In genomic region chr14:104935955-104936354, GRCh38 we compare ENCODE assay signal across 14 cellular contexts. TPM values are rescaled to one million over a fixed set of nuclear protein-coding genes. Genes with fewer than 3 reads are reported as not detected.
"Had no signal": no experiment of that assay in that cellular context is flagged by ENCODE, and none has a peak within 500 bp of the region (broad histone marks: within the 10 kb centered on the region; RNA-seq: fewer than 3 reads in every experiment).

No MANE protein-coding gene starts in this region.

- H3K27ac ChIP-seq: esophagus muscularis mucosa, foreskin keratinocyte, heart left ventricle, upper lobe of left lung had no signal

- H3K27ac Mint-ChIP-seq: memory B cell, nephron progenitor cell had no signal

- H3K36me3 Mint-ChIP-seq: memory B cell had no signal

- DNase-seq: activated naive CD4-positive, alpha-beta T cell treated with Interleukin-2 at 50 U/mL for 16 hours; activated T-cell treated with anti-CD3 and anti-CD28 coated beads, Interleukin-2, amount 50 U/mL, for 48 hours; nephron progenitor cell; stimulated activated CD4-positive, alpha-beta T cell treated with anti-CD3 and anti-CD28 coated beads, Interleukin-12 subunit alpha, Interleukin-12 subunit beta, amount 100 ng/mL, for 4 hours; stimulated activated naive CD8-positive, alpha-beta T cell treated with anti-CD3 and anti-CD28 coated beads, Interleukin-15, Interleukin-2, amounts not matched to agents 100 U/mL and 50 U/mL, for 24 hours; T-helper 2 cell; upper lobe of left lung had no signal

- ATAC-seq: activated CD4-positive, CD25-positive, alpha-beta regulatory T cell treated with anti-CD3 and anti-CD28 coated beads, Interleukin-2, amount 50 U/mL, for 24 hours; foreskin keratinocyte; heart left ventricle; stimulated activated naive CD8-positive, alpha-beta T cell treated with anti-CD3 and anti-CD28 coated beads, Interleukin-15, Interleukin-2, amounts not matched to agents 100 U/mL and 50 U/mL, for 24 hours had no signal

- H3K9me3 Mint-ChIP-seq: central memory CD8-positive, alpha-beta T cell; memory B cell; nephron progenitor cell had no signal

- H3K27me3 ChIP-seq: esophagus muscularis mucosa had no signal

- H3K4me3 ChIP-seq: esophagus muscularis mucosa, heart left ventricle, upper lobe of left lung had no signal

- H3K4me3 Mint-ChIP-seq: central memory CD8-positive, alpha-beta T cell; memory B cell; nephron progenitor cell had no signal

- H3K4me1 ChIP-seq: foreskin keratinocyte had no signal

- H3K9me3 ChIP-seq: esophagus muscularis mucosa, heart left ventricle, upper lobe of left lung had no signal

- H3K36me3 ChIP-seq: heart left ventricle, upper lobe of left lung had no signal

RNA-seq across cellular contexts. Expression of gene PLD4, which starts 11.3 kb away (rescaled TPM):
- total RNA-seq: dermis microvascular lymphatic vessel endothelial cell, foreskin keratinocyte had no signal
